In genomic region chr19:50890422-50891252, GRCh38 we compare ENCODE assay signal across 17 cellular contexts. TPM values are rescaled to one million over a fixed set of nuclear protein-coding genes. Genes with fewer than 3 reads are reported as not detected.
DNase-seq lines count a peak whose midpoint lies in the region; ATAC-seq and TF ChIP-seq lines count a peak whose summit lies in the region.
"Had no signal": no experiment of that assay in that cellular context is flagged by ENCODE, and none has a peak within 500 bp of the region (broad histone marks: within the 10 kb centered on the region; RNA-seq: fewer than 3 reads in every experiment).

No MANE protein-coding gene starts in this region.

- no peak overlapping the region for H3K4me2 ChIP-seq in osteoblast (ENCODE audit: insufficient read depth, low read length)
- H3K4me2 ChIP-seq: KMS-11 had no signal

- H3K4me1 ChIP-seq in osteoblast (ENCODE audit: insufficient read depth, low read length), result peaks cover 9% of the 10 kb centered on the region
- H3K4me1 ChIP-seq: pancreas had no signal

- DNase-seq in astrocyte of the hippocampus (ENCODE audit: low read depth, low spot score) (peak; percentile 8), osteoblast (ENCODE audit: insufficient read length, low spot score, missing footprints) (peak; percentile 88), NCI-H146 (lab: John Stamatoyannopoulos, UW) (no peak), activated gamma-delta T cell (lab: John Stamatoyannopoulos, UW) (no peak), NCI-H1436 treated with DMSO at 0.1 percent for 48 hours (lab: John Stamatoyannopoulos, UW) (no peak)
- DNase-seq: activated naive CD8-positive, alpha-beta T cell treated with anti-CD3 and anti-CD28 coated beads for 36 hours; caudate nucleus; head of caudate nucleus; NCI-H1694 treated with DMSO at 0.1 percent for 48 hours; NCI-H524; pancreas had no signal

- no peak overlapping the region for H3K4me3 ChIP-seq in osteoblast (ENCODE audit: insufficient read depth, low read length)
- H3K4me3 ChIP-seq: pancreas had no signal

- no peaks in the 10 kb centered on the region for H3K9me3 ChIP-seq in osteoblast (ENCODE audit: low read depth, low read length)
- H3K9me3 ChIP-seq: pancreas had no signal

- no peaks in the 10 kb centered on the region for H3K36me3 ChIP-seq in osteoblast (ENCODE audit: insufficient read depth, low read length)
- H3K36me3 ChIP-seq: pancreas had no signal

- H3K27ac ChIP-seq in C4-2B, result peak overlapping the region; percentile 100
- no peak overlapping the region for H3K27ac ChIP-seq in osteoblast (ENCODE audit: low read depth, low read length)
- H3K27ac ChIP-seq: KMS-11, pancreas had no signal

- no peaks in the 10 kb centered on the region for H4K20me1 ChIP-seq in osteoblast (ENCODE audit: insufficient read depth, low read length)

- H3K79me2 ChIP-seq in osteoblast (ENCODE audit: insufficient read depth, low read length), result no peaks in the 10 kb centered on the region

- no peak overlapping the region for H2AFZ ChIP-seq in osteoblast (ENCODE audit: low read length)

- H3K27me3 ChIP-seq in osteoblast (ENCODE audit: insufficient read depth, low read length), result no peaks in the 10 kb centered on the region
- H3K27me3 ChIP-seq: pancreas had no signal

- ATAC-seq in HG03378 (IDR thresholded peaks at IDR 0.05; ENCODE audit: unreplicated experiment) (peak; percentile 42), GM21737 (IDR thresholded peaks at IDR 0.05; ENCODE audit: unreplicated experiment) (no peak)
- ATAC-seq: Panc1 had no signal

- TF ChIP-seq CTCF in C4-2B (conservative IDR thresholded peaks at IDR 0.05) (no peak), osteoblast (IDR thresholded peaks at IDR 0.05; ENCODE audit: extremely low read depth, low read depth, low read length) (no peak)

RNA-seq across cellular contexts. Expression of gene KLK2, which starts 17.4 kb away (rescaled TPM):
- not detected in 2 replicates for total RNA-seq in osteoblast
- total RNA-seq: pancreas had no signal

RNA-seq across cellular contexts. Expression of gene KLK4, which starts 20.6 kb away (rescaled TPM):
- 0.29 TPM in 1 of 2 replicates, not detected in the other for total RNA-seq in osteoblast
- total RNA-seq: activated naive CD8-positive, alpha-beta T cell treated with anti-CD3 and anti-CD28 coated beads for 36 hours had no signal

RNA-seq across cellular contexts. Expression of gene KLK3, which starts 35.9 kb away (rescaled TPM):
- not detected in 2 replicates for total RNA-seq in osteoblast
- total RNA-seq: activated naive CD8-positive, alpha-beta T cell treated with anti-CD3 and anti-CD28 coated beads for 36 hours; pancreas had no signal

RNA-seq across cellular contexts. Expression of gene KLK15, which starts 57.3 kb away (rescaled TPM):
- not detected in 2 replicates for total RNA-seq in osteoblast
- total RNA-seq: activated naive CD8-positive, alpha-beta T cell treated with anti-CD3 and anti-CD28 coated beads for 36 hours; mononuclear cell; pancreas had no signal

Comparison
In these comparisons a context has a peak if more than half of its experiments do, and no peak if none do; other contexts are left out.
1. DNase-seq: peak in astrocyte of the hippocampus (single experiment) and osteoblast (single experiment); none in NCI-H146 (single experiment), activated gamma-delta T cell (single experiment) and NCI-H1436 treated with DMSO at 0.1 percent for 48 hours (single experiment).